Comparison of ENCODE assay signal across 8 cellular contexts in genomic region chr3:75434937-75435778, GRCh38.
DNase-seq lines count a peak whose midpoint lies in the region; ATAC-seq and TF ChIP-seq lines count a peak whose summit lies in the region.
"Not testable (repeated sequence)": the region's sequence is repeated elsewhere in the genome, so short reads cannot be mapped to it uniquely, and the experiment has no call there.

No MANE protein-coding gene starts in this region.

- not testable (repeated sequence) for H3K36me3 ChIP-seq in RWPE2 (ENCODE audit: low read depth); naive thymus-derived CD4-positive, alpha-beta T cell (ENCODE audit: control insufficient read depth in 2 of 3, insufficient read depth in 3 of 3, low read length in 3 of 3)

- not testable (repeated sequence) for H3K9me3 ChIP-seq in RWPE2 (ENCODE audit: severe bottlenecking); naive thymus-derived CD4-positive, alpha-beta T cell (ENCODE audit: control insufficient read depth in 2 of 3, low read length in 3 of 3)

- H3K27me3 ChIP-seq in RWPE2 (ENCODE audit: insufficient read depth, poor library complexity, severe bottlenecking); naive thymus-derived CD4-positive, alpha-beta T cell (ENCODE audit: control insufficient read depth in 2 of 2, insufficient read depth in 2 of 2, low read length in 2 of 2): not testable (repeated sequence)

- ATAC-seq in RWPE2 (ENCODE audit: low read depth) = peak; percentile 99
- peak; percentile 100 for ATAC-seq in naive thymus-derived CD4-positive, alpha-beta T cell
- peak; percentile 100 for ATAC-seq in stimulated activated effector memory CD8-positive, alpha-beta T cell treated with anti-CD3 and anti-CD28 coated beads, Interleukin-12 subunit alpha, Interleukin-12 subunit beta, amount 100 ng/mL, for 72 hours

- DNase-seq in DMS79 (lab: John Stamatoyannopoulos, UW) (peak; percentile 80), GOT3 (lab: John Stamatoyannopoulos, UW) (peak; percentile 90), Kasumi-1 (lab: John Stamatoyannopoulos, UW) (peak; percentile 93 to 95), RWPE2 (ENCODE audit: low spot score) (peak; percentile 98), fibroblast of mammary gland (ENCODE audit: low read depth) (peak; percentile 97)
- DNase-seq in activated T-helper 9 cell treated with anti-CD3 and anti-CD28 coated beads, Interleukin-2, amount 50 U/mL, for 16 hours (ENCODE audit: low read depth) = peak; percentile 97
- peak; percentile 88 to 97 (median 93) for DNase-seq in naive thymus-derived CD4-positive, alpha-beta T cell
- peak; percentile 64 to 96 for DNase-seq in stimulated activated effector memory CD8-positive, alpha-beta T cell treated with anti-CD3 and anti-CD28 coated beads, Interleukin-12 subunit alpha, Interleukin-12 subunit beta, amount 100 ng/mL, for 72 hours (ENCODE audit: low spot score in 2 of 2)

- not testable (repeated sequence) for TF ChIP-seq CTCF in RWPE2 (IDR thresholded peaks at IDR 0.05; ENCODE audit: poor library complexity, severe bottlenecking); fibroblast of mammary gland (conservative IDR thresholded peaks at IDR 0.05; ENCODE audit: control insufficient read depth, insufficient read depth, low read depth, low read length)

- peak overlapping the region; percentile 88 to 100 (median 98) for H3K27ac Mint-ChIP-seq in naive thymus-derived CD4-positive, alpha-beta T cell
- H3K27ac Mint-ChIP-seq in stimulated activated effector memory CD8-positive, alpha-beta T cell treated with anti-CD3 and anti-CD28 coated beads, Interleukin-12 subunit alpha, Interleukin-12 subunit beta, amount 100 ng/mL, for 72 hours = peak overlapping the region; percentile 90

- CTCF ChIA-PET in naive thymus-derived CD4-positive, alpha-beta T cell (lab: Charles Lee) = not testable (repeated sequence)

- H3K4me3 ChIP-seq in RWPE2 (ENCODE audit: severe bottlenecking) (peak overlapping the region; percentile 57), fibroblast of mammary gland (ENCODE audit: control insufficient read depth, low read depth, low read length) (peak overlapping the region; percentile 61)
- peak overlapping the region; percentile 68 for H3K4me3 ChIP-seq in naive thymus-derived CD4-positive, alpha-beta T cell (ENCODE audit: low read length)

- H3K4me3 Mint-ChIP-seq in naive thymus-derived CD4-positive, alpha-beta T cell = peak overlapping the region; percentile 95 to 100 (median 99)
- peak overlapping the region; percentile 79 for H3K4me3 Mint-ChIP-seq in stimulated activated effector memory CD8-positive, alpha-beta T cell treated with anti-CD3 and anti-CD28 coated beads, Interleukin-12 subunit alpha, Interleukin-12 subunit beta, amount 100 ng/mL, for 72 hours

- not testable (repeated sequence) for H3K27me3 Mint-ChIP-seq in naive thymus-derived CD4-positive, alpha-beta T cell

- H3K36me3 Mint-ChIP-seq in naive thymus-derived CD4-positive, alpha-beta T cell; stimulated activated effector memory CD8-positive, alpha-beta T cell treated with anti-CD3 and anti-CD28 coated beads, Interleukin-12 subunit alpha, Interleukin-12 subunit beta, amount 100 ng/mL, for 72 hours: not testable (repeated sequence)

- peaks cover 0 to 22% (median 15%) of the 10 kb centered on the region in 7 donors for H3K4me1 Mint-ChIP-seq in naive thymus-derived CD4-positive, alpha-beta T cell
- H3K4me1 Mint-ChIP-seq in stimulated activated effector memory CD8-positive, alpha-beta T cell treated with anti-CD3 and anti-CD28 coated beads, Interleukin-12 subunit alpha, Interleukin-12 subunit beta, amount 100 ng/mL, for 72 hours = peaks cover 11% of the 10 kb centered on the region

- peak overlapping the region; percentile 76 for H3K27ac ChIP-seq in RWPE2 (ENCODE audit: poor library complexity, severe bottlenecking)
- peak overlapping the region; percentile 87 for H3K27ac ChIP-seq in naive thymus-derived CD4-positive, alpha-beta T cell (ENCODE audit: low read depth, low read length)

- intact Hi-C loops in naive thymus-derived CD4-positive, alpha-beta T cell (cut with micrococcal nuclease) = loop anchor here in 1 of 2 donors (5.0 kb wide), 2 partner anchors 178 to 207 kb away; no protein-coding TSS in a partner anchor

- POLR2A ChIA-PET in naive thymus-derived CD4-positive, alpha-beta T cell (lab: Charles Lee) = not testable (repeated sequence)

- H3K4me1 ChIP-seq in RWPE2 (ENCODE audit: insufficient read depth, poor library complexity, severe bottlenecking); naive thymus-derived CD4-positive, alpha-beta T cell (ENCODE audit: control insufficient read depth in 2 of 2, insufficient read depth in 2 of 2, low read length in 2 of 2): not testable (repeated sequence)

- H3K9me3 Mint-ChIP-seq in naive thymus-derived CD4-positive, alpha-beta T cell; stimulated activated effector memory CD8-positive, alpha-beta T cell treated with anti-CD3 and anti-CD28 coated beads, Interleukin-12 subunit alpha, Interleukin-12 subunit beta, amount 100 ng/mL, for 72 hours: not testable (repeated sequence)

Comparison
In these comparisons a context has a peak if more than half of its experiments do, and no peak if none do; other contexts are left out.
1. Peak in every context shown above with its lines: DNase-seq, ATAC-seq, H3K4me3 ChIP-seq and H3K27ac ChIP-seq.